In the genomic region with DNA sequence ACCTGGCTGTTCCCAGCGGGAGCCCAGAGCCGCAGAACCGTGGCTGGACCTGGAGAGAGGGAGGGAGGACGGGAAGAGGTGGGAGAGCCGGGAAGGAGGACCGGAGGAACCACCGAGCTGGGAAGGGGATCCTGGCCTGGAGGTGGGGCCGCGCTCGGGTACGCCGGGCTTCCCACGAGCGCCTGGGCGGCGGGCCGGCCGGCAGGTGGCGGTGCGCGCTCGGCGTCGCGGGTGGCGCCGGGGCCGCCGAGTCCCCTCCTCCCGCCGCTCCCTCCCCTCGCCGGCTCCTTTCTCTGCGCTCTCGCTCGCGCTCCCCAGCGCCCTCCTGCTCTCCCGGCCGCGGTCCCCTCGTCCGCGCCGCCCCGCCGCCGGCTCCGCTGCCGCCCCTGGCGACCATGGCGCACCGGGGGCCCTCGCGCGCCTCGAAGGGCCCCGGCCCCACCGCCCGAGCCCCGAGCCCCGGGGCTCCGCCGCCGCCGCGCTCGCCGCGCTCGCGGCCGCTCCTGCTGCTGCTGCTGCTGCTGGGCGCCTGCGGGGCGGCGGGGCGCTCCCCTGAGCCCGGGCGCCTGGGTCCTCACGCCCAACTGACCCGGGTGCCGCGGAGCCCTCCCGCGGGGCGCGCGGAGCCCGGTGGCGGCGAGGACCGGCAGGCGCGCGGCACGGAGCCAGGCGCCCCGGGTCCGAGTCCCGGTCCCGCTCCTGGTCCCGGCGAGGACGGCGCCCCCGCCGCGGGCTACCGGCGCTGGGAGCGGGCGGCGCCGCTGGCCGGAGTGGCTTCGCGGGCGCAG, we compare ENCODE assay signal across 8 cellular contexts. TPM values are rescaled to one million over a fixed set of nuclear protein-coding genes. Genes with fewer than 3 reads are reported as not detected.
DNase-seq lines count a peak whose midpoint lies in the region; ATAC-seq and TF ChIP-seq lines count a peak whose summit lies in the region.

A gene (plus strand): TSS at position 287 of the 788 bp plus-strand sequence.

- H3K27me3 ChIP-seq in NT2/D1 (ENCODE audit: insufficient read depth, insufficient read length) (peaks cover 54% of the 10 kb centered on the region), transverse colon (peaks cover 76% of the 10 kb centered on the region)

- POLR2A ChIA-PET in HEK293 (lab: Yijun Ruan, JAX): interaction anchor here (1.1 kb wide), 1 partner anchor 289 kb away, joined by 3 read pairs; no protein-coding TSS in a partner anchor

- peak within 1 kb of the TSS; percentile 15 for H3K4me3 ChIP-seq in HEK293 (ENCODE audit: low read depth, low read length)
- peak within 1 kb of the TSS; percentile 68 for H3K4me3 ChIP-seq in NT2/D1 (ENCODE audit: insufficient read length, low read depth)
- H3K4me3 ChIP-seq in transverse colon: peak within 1 kb of the TSS; percentile 4 to 40 (median 36)

- intact Hi-C loops in Calu3 (cut with micrococcal nuclease; ENCODE audit: unreplicated experiment) (loop anchor here (5.0 kb wide), 1 partner anchor 270 kb away; no protein-coding TSS in a partner anchor), head of caudate nucleus (cut with DNase I) (loop anchor here (2.0 to 5.0 kb wide), 3 partner anchors 102 to 526 kb away; no protein-coding TSS in a partner anchor), transverse colon (cut with DNase I; ENCODE audit: low total_unique reads) (loop anchor here (1.0 kb wide), 2 partner anchors 103 to 532 kb away; no protein-coding TSS in a partner anchor)

- H3K9me3 Mint-ChIP-seq in Calu3 (ENCODE audit: low read depth, unreplicated experiment): no peaks in the 10 kb centered on the region
- no peaks in the 10 kb centered on the region for H3K9me3 Mint-ChIP-seq in activated naive CD4-positive, alpha-beta T cell treated with anti-CD3 and anti-CD28 coated beads, Interleukin-2, amount 10 ng/mL, durations not matched to agents 7 days and 5 days

- H3K36me3 Mint-ChIP-seq in Calu3 (ENCODE audit: insufficient read depth, unreplicated experiment): no peaks in the 10 kb centered on the region
- H3K36me3 Mint-ChIP-seq in activated naive CD4-positive, alpha-beta T cell treated with anti-CD3 and anti-CD28 coated beads, Interleukin-2, amount 10 ng/mL, durations not matched to agents 7 days and 5 days: no peaks in the 10 kb centered on the region

- H3K36me3 ChIP-seq in HEK293 (ENCODE audit: control insufficient read depth in 2 of 2, insufficient read depth in 1 of 2, low read length in 2 of 2): no peaks in the 10 kb centered on the region
- H3K36me3 ChIP-seq in NT2/D1 (ENCODE audit: insufficient read depth, insufficient read length, low read length): no peaks in the 10 kb centered on the region
- H3K36me3 ChIP-seq in transverse colon: no peaks in the 10 kb centered on the region

- H3K27me3 Mint-ChIP-seq in Calu3 (ENCODE audit: unreplicated experiment): peaks cover 75% of the 10 kb centered on the region
- H3K27me3 Mint-ChIP-seq in activated naive CD4-positive, alpha-beta T cell treated with anti-CD3 and anti-CD28 coated beads, Interleukin-2, amount 10 ng/mL, durations not matched to agents 7 days and 5 days: peaks cover 95% of the 10 kb centered on the region

- H3K4me3 Mint-ChIP-seq in Calu3 (ENCODE audit: low read depth, unreplicated experiment): no peak within 1 kb of the TSS
- H3K4me3 Mint-ChIP-seq in activated naive CD4-positive, alpha-beta T cell treated with anti-CD3 and anti-CD28 coated beads, Interleukin-2, amount 10 ng/mL, durations not matched to agents 7 days and 5 days: peak within 1 kb of the TSS; percentile 54

- peak within 1 kb of the TSS; percentile 79 for H3K9ac ChIP-seq in NT2/D1 (ENCODE audit: insufficient read length, low read depth)

- 2% methylated on average over 100 of the region's 119 CpGs; no CpG with 5 or more reads in 1 of the 2 donors for WGBS in transverse colon (ENCODE audit: low coverage in 1 of 2), 2 donors

- H3K9me3 ChIP-seq in HEK293 (ENCODE audit: control insufficient read depth, insufficient read depth, low read depth, low read length): no peaks in the 10 kb centered on the region
- H3K9me3 ChIP-seq in NT2/D1 (ENCODE audit: insufficient read depth, low read length): no peaks in the 10 kb centered on the region
- no peaks in the 10 kb centered on the region for H3K9me3 ChIP-seq in transverse colon

- H3K27ac ChIP-seq in HEK293 (ENCODE audit: extremely low read depth, low read depth, low read length) (no peak within 1 kb of the TSS; the same call in 1 of the 2 replicates), transverse colon (no peak within 1 kb of the TSS)

- H3K4me1 ChIP-seq in HEK293 (ENCODE audit: control insufficient read depth, insufficient read depth, low read length): no peaks in the 10 kb centered on the region
- peaks cover 20% of the 10 kb centered on the region for H3K4me1 ChIP-seq in NT2/D1 (ENCODE audit: insufficient read depth, insufficient read length)
- peaks cover 0 to 20% (median 5%) of the 10 kb centered on the region in 4 donors for H3K4me1 ChIP-seq in transverse colon

- no peak for TF ChIP-seq EP300 in transverse colon (IDR thresholded peaks at IDR 0.05; ENCODE audit: low read depth)

- no peaks in the 10 kb centered on the region for H3K4me1 Mint-ChIP-seq in Calu3 (ENCODE audit: low read depth, unreplicated experiment)
- no peaks in the 10 kb centered on the region for H3K4me1 Mint-ChIP-seq in activated naive CD4-positive, alpha-beta T cell treated with anti-CD3 and anti-CD28 coated beads, Interleukin-2, amount 10 ng/mL, durations not matched to agents 7 days and 5 days

- no peak within 1 kb of the TSS for H3K27ac Mint-ChIP-seq in Calu3 (ENCODE audit: unreplicated experiment)
- no peak within 1 kb of the TSS for H3K27ac Mint-ChIP-seq in activated naive CD4-positive, alpha-beta T cell treated with anti-CD3 and anti-CD28 coated beads, Interleukin-2, amount 10 ng/mL, durations not matched to agents 7 days and 5 days

- in situ Hi-C loops in transverse colon (cut with MboI; ENCODE audit: low pct_ligation_motif_present in 1 of 4, low pct_unique_long_range_greater_than_20kb in 1 of 4, low sequenced_read_pairs in 3 of 4): loop anchor here in 3 of 4 donors (10.0 to 25.0 kb wide), 2 partner anchors 102 to 520 kb away; no protein-coding TSS in a partner anchor

- CTCF ChIA-PET in Calu3 (lab: Charles Lee) (interaction anchor here (1.2 kb wide), 1 partner anchor 143 kb away, joined by 5 read pairs; no protein-coding TSS in a partner anchor), HEK293 (lab: Yijun Ruan, JAX) (interaction anchor here (0.5 to 3.6 kb wide), 15 partner anchors 12 to 566 kb away, joined by 3 to 17 read pairs (median 3); no protein-coding TSS in a partner anchor)
- CTCF ChIA-PET in activated naive CD4-positive, alpha-beta T cell treated with anti-CD3 and anti-CD28 coated beads, Interleukin-2, amount 10 ng/mL, durations not matched to agents 7 days and 5 days (lab: Charles Lee): interaction anchor here (0.7 to 3.1 kb wide), 6 partner anchors 9 to 610 kb away, joined by 3 to 9 read pairs (median 4); no protein-coding TSS in a partner anchor

- no TSS peak for BruUV-seq in Calu3 (replicated peaks; lab: Mats Ljungman, UMichigan)

- DNase-seq in Calu3 (peak; percentile 74), NT2/D1 (ENCODE audit: low read depth, low spot score) (peak; percentile 48), head of caudate nucleus (peak in 41 of 42 donors; percentile 49 to 91 (median 81)), omental fat pad (ENCODE audit: low spot score) (no peak), transverse colon (peak; percentile 49)
- DNase-seq in activated naive CD4-positive, alpha-beta T cell treated with anti-CD3 and anti-CD28 coated beads, Interleukin-2, amount 10 ng/mL, durations not matched to agents 7 days and 5 days: peak; percentile 66

- no peak for TF ChIP-seq POLR2A in transverse colon (IDR thresholded peaks at IDR 0.05)

- ATAC-seq in omental fat pad (ENCODE audit: low FRiP score) (peak; percentile 89), HG03139 (IDR thresholded peaks at IDR 0.05; ENCODE audit: unreplicated experiment) (no peak)

- TF ChIP-seq CTCF in Calu3 (IDR thresholded peaks at IDR 0.05; ENCODE audit: unreplicated experiment) (peak; percentile 43), HEK293 (tag by site-specific recombination; IDR thresholded peaks at IDR 0.05) (no peak), omental fat pad (IDR thresholded peaks at IDR 0.05) (peak in 1 of 3 donors; percentile 34), transverse colon (IDR thresholded peaks at IDR 0.05) (peak; percentile 22 to 57 (median 40))

TF ChIP-seq in HEK293, 187 proteins besides CTCF, POLR2A, EP300 and RAD21 (continues in another document):
- TF ChIP-seq ZNF202 (tag by site-specific recombination; IDR thresholded peaks at IDR 0.05; ENCODE audit: borderline replicate concordance) (no peak), BCL11A (tag by site-specific recombination; IDR thresholded peaks at IDR 0.05; ENCODE audit: low read depth) (no peak), ZNF391 (tag by site-specific recombination; IDR thresholded peaks at IDR 0.05; ENCODE audit: borderline replicate concordance, low read depth) (no peak), ZNF174 (tag by site-specific recombination; IDR thresholded peaks at IDR 0.05) (no peak), SETDB1 (IDR thresholded peaks at IDR 0.05; ENCODE audit: insufficient read length, low read length) (no peak), ZNF157 (tag by site-specific recombination; IDR thresholded peaks at IDR 0.05) (no peak), ZNF624 (tag by site-specific recombination; IDR thresholded peaks at IDR 0.05) (no peak), ZNF561 (tag by site-specific recombination; IDR thresholded peaks at IDR 0.05; ENCODE audit: borderline replicate concordance) (no peak)
- TF ChIP-seq, protein P1, sequence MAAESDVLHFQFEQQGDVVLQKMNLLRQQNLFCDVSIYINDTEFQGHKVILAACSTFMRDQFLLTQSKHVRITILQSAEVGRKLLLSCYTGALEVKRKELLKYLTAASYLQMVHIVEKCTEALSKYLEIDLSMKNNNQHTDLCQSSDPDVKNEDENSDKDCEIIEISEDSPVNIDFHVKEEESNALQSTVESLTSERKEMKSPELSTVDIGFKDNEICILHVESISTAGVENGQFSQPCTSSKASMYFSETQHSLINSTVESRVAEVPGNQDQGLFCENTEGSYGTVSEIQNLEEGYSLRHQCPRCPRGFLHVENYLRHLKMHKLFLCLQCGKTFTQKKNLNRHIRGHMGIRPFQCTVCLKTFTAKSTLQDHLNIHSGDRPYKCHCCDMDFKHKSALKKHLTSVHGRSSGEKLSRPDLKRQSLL (tag by site-specific recombination; IDR thresholded peaks at IDR 0.05): no peak

RNA-seq across cellular contexts. Expression of the gene that starts here (rescaled TPM):
- total RNA-seq in Calu3 (2022) (not detected in 2 replicates), omental fat pad (1 to 10 TPM in 2 of 4 donors, under 1 TPM in 2; 0.63 to 4.6 (median 1.2) TPM), transverse colon (1 to 10 TPM in 1 of 4 donors, under 1 TPM in 2, not detected in 1; 0.48 to 1.8 (median 0.68) TPM)

Comparison
In these comparisons a context has a peak if more than half of its experiments do, and no peak if none do; other contexts are left out.
1. Peak in DNase-seq in Calu3; RNA of the gene not detected or under 1 TPM.
2. H3K4me3 ChIP-seq: peak in every context shown above with its lines; median percentile 68 in NT2/D1; 36 in transverse colon; 15 in HEK293.